In genomic region chr1:91099746-91100621, GRCh38 we compare ENCODE assay signal across 14 cellular contexts.
DNase-seq lines count a peak whose midpoint lies in the region; ATAC-seq and FAIRE-seq lines count a peak whose summit lies in the region.
"Had no signal": no experiment of that assay in that cellular context is flagged by ENCODE, and none has a peak within 500 bp of the region (broad histone marks: within the 10 kb centered on the region; RNA-seq: fewer than 3 reads in every experiment).

No MANE protein-coding gene starts in this region.

- peak; percentile 2 for DNase-seq in stimulated activated CD4-positive, alpha-beta T cell treated with anti-CD3 and anti-CD28 coated beads, Interleukin-15, amount 100 ng/mL, for 24 hours
- DNase-seq in stimulated activated CD4-positive, alpha-beta T cell treated with anti-CD3 and anti-CD28 coated beads, Interleukin-2, amount 100 ng/mL, for 24 hours = no peak
- DNase-seq in LoVo (ENCODE audit: low spot score) = peak; percentile 39
- DNase-seq in effector memory CD4-positive, alpha-beta T cell = no peak
- peak; percentile 45 for DNase-seq in urothelium cell line (ENCODE audit: low spot score)
- no peak for DNase-seq in activated CD4-positive, CD25-positive, alpha-beta regulatory T cell treated with anti-CD3 and anti-CD28 coated beads, Interleukin-2, amount 50 U/mL, for 72 hours
- DNase-seq in DMS79 treated with DMSO at 0.1 percent for 48 hours (lab: John Stamatoyannopoulos, UW) = no peak
- DNase-seq: activated T-cell treated with anti-CD3 and anti-CD28 coated beads, Interleukin-2, amount 50 U/mL, for 24 hours; kidney glomerular epithelial cell; NCI-H1930; occipital lobe had no signal

- no peaks in the 10 kb centered on the region for H3K9me3 ChIP-seq in effector memory CD4-positive, alpha-beta T cell (ENCODE audit: control insufficient read depth, low read length)

- H3K4me3 ChIP-seq in effector memory CD4-positive, alpha-beta T cell (ENCODE audit: insufficient read depth, low read depth, low read length, poor library complexity, severe bottlenecking) = peak overlapping the region; percentile 0
- H3K4me3 ChIP-seq: cardiac muscle cell had no signal

- no peak for ATAC-seq in HG03039 (IDR thresholded peaks at IDR 0.05; ENCODE audit: unreplicated experiment)

- H3K27me3 ChIP-seq in effector memory CD4-positive, alpha-beta T cell (replicated peaks; ENCODE audit: control insufficient read depth, insufficient read depth, low read length, poor library complexity, severe bottlenecking) = peaks cover 3% of the 10 kb centered on the region
- H3K27me3 ChIP-seq: cardiac muscle cell had no signal

- no peaks in the 10 kb centered on the region for H3K4me1 ChIP-seq in effector memory CD4-positive, alpha-beta T cell (ENCODE audit: control insufficient read depth, insufficient read depth, low read length, poor library complexity, severe bottlenecking)

- no peak overlapping the region for H3K27ac ChIP-seq in effector memory CD4-positive, alpha-beta T cell (ENCODE audit: insufficient read depth, low read length, poor library complexity, severe bottlenecking)
- H3K27ac ChIP-seq: cardiac muscle cell had no signal

- H3K36me3 ChIP-seq in effector memory CD4-positive, alpha-beta T cell (ENCODE audit: control insufficient read depth, insufficient read depth, low read length) = no peaks in the 10 kb centered on the region
- H3K36me3 ChIP-seq: cardiac muscle cell had no signal

- FAIRE-seq in urothelium cell line (lab: Jason Lieb, UNC) = no peak
- FAIRE-seq: GM19239 had no signal

Comparison
In these comparisons a context has a peak if more than half of its experiments do, and no peak if none do; other contexts are left out.
1. DNase-seq: peak in stimulated activated CD4-positive, alpha-beta T cell treated with anti-CD3 and anti-CD28 coated beads, Interleukin-15, amount 100 ng/mL, for 24 hours (single experiment), LoVo (single experiment) and urothelium cell line (single experiment); none in stimulated activated CD4-positive, alpha-beta T cell treated with anti-CD3 and anti-CD28 coated beads, Interleukin-2, amount 100 ng/mL, for 24 hours (0 of 2), effector memory CD4-positive, alpha-beta T cell (0 of 3), activated CD4-positive, CD25-positive, alpha-beta regulatory T cell treated with anti-CD3 and anti-CD28 coated beads, Interleukin-2, amount 50 U/mL, for 72 hours (single experiment) and DMS79 treated with DMSO at 0.1 percent for 48 hours (single experiment).